Comparison of ENCODE assay signal across 13 cellular contexts in genomic region chr1:185438936-185439335, GRCh38.
DNase-seq lines count a peak whose midpoint lies in the region; ATAC-seq and TF ChIP-seq lines count a peak whose summit lies in the region.
"Had no signal": no experiment of that assay in that cellular context is flagged by ENCODE, and none has a peak within 500 bp of the region (broad histone marks: within the 10 kb centered on the region; RNA-seq: fewer than 3 reads in every experiment).

No MANE protein-coding gene starts in this region.

- H3K4me1 Mint-ChIP-seq in stimulated activated naive CD8-positive, alpha-beta T cell treated with anti-CD3 and anti-CD28 coated beads, Interleukin-15, amount 100 ng/mL, for 72 hours: no peaks in the 10 kb centered on the region

- no peak overlapping the region for H3K4me3 Mint-ChIP-seq in stimulated activated naive CD8-positive, alpha-beta T cell treated with anti-CD3 and anti-CD28 coated beads, Interleukin-15, amount 100 ng/mL, for 72 hours

- TF ChIP-seq CTCF in vagina (IDR thresholded peaks at IDR 0.05) (no peak), ascending aorta (IDR thresholded peaks at IDR 0.05) (no peak)

- H3K9me3 Mint-ChIP-seq in stimulated activated naive CD8-positive, alpha-beta T cell treated with anti-CD3 and anti-CD28 coated beads, Interleukin-15, amount 100 ng/mL, for 72 hours: no peaks in the 10 kb centered on the region

- peak in 1 of 2 donors; percentile 15 for DNase-seq in stimulated activated naive CD8-positive, alpha-beta T cell treated with anti-CD3 and anti-CD28 coated beads, Interleukin-15, amount 100 ng/mL, for 72 hours
- DNase-seq in stimulated activated naive CD8-positive, alpha-beta T cell treated with anti-CD3 and anti-CD28 coated beads, Interleukin-15, Interleukin-2, amounts not matched to agents 100 U/mL and 50 U/mL, for 24 hours: no peak
- peak; percentile 27 for DNase-seq in NCI-H2171 (lab: John Stamatoyannopoulos, UW)
- DNase-seq in glomerular visceral epithelial cell (ENCODE audit: extremely low spot score): peak; percentile 38
- no peak for DNase-seq in vagina (ENCODE audit: extremely low spot score in 2 of 2)
- DNase-seq in activated CD4-positive, CD25-positive, alpha-beta regulatory T cell treated with anti-CD3 and anti-CD28 coated beads, Interleukin-2, amount 50 U/mL, for 72 hours: no peak
- no peak for DNase-seq in left cardiac atrium
- no peak for DNase-seq in ascending aorta (ENCODE audit: low spot score in 2 of 2)
- DNase-seq: NCI-H1048; NCI-H524 treated with DMSO at 0.1 percent for 48 hours; Right ventricle myocardium superior; stimulated activated naive CD4-positive, alpha-beta T cell had no signal

- intact Hi-C loops in vagina (cut with DNase I): no loop called here
- intact Hi-C loops in left cardiac atrium (cut with DNase I): no loop called here
- intact Hi-C loops in ascending aorta (cut with DNase I): no loop called here

- H3K4me1 ChIP-seq in vagina (peaks cover 16% of the 10 kb centered on the region), ascending aorta (peaks cover 0 to 10% of the 10 kb centered on the region in 2 donors)

- H3K4me3 ChIP-seq in vagina (no peak overlapping the region), ascending aorta (no peak overlapping the region)
- H3K4me3 ChIP-seq: coronary artery had no signal

- H3K27me3 Mint-ChIP-seq in stimulated activated naive CD8-positive, alpha-beta T cell treated with anti-CD3 and anti-CD28 coated beads, Interleukin-15, amount 100 ng/mL, for 72 hours: no peaks in the 10 kb centered on the region

- H3K27ac Mint-ChIP-seq in stimulated activated naive CD8-positive, alpha-beta T cell treated with anti-CD3 and anti-CD28 coated beads, Interleukin-15, amount 100 ng/mL, for 72 hours: no peak overlapping the region

- H3K27ac ChIP-seq in vagina: peak overlapping the region; percentile 25
- H3K27ac ChIP-seq in ascending aorta: no peak overlapping the region
- H3K27ac ChIP-seq: coronary artery had no signal

- H3K9me3 ChIP-seq in vagina (no peaks in the 10 kb centered on the region), ascending aorta (no peaks in the 10 kb centered on the region)

- H3K27me3 ChIP-seq in vagina (no peaks in the 10 kb centered on the region), ascending aorta (no peaks in the 10 kb centered on the region)

- no peak for TF ChIP-seq POLR2A in vagina (IDR thresholded peaks at IDR 0.05)

- H3K36me3 ChIP-seq in vagina (no peaks in the 10 kb centered on the region), ascending aorta (no peaks in the 10 kb centered on the region)

- ATAC-seq in stimulated activated naive CD8-positive, alpha-beta T cell treated with anti-CD3 and anti-CD28 coated beads, Interleukin-15, amount 100 ng/mL, for 72 hours: peak; percentile 9
- no peak for ATAC-seq in stimulated activated naive CD8-positive, alpha-beta T cell treated with anti-CD3 and anti-CD28 coated beads, Interleukin-15, Interleukin-2, amounts not matched to agents 100 U/mL and 50 U/mL, for 24 hours
- ATAC-seq in left cardiac atrium: no peak

Comparison
In these comparisons a context has a peak if more than half of its experiments do, and no peak if none do; other contexts are left out.
1. DNase-seq: peak in NCI-H2171 (single experiment) and glomerular visceral epithelial cell (single experiment); none in stimulated activated naive CD8-positive, alpha-beta T cell treated with anti-CD3 and anti-CD28 coated beads, Interleukin-15, Interleukin-2, amounts not matched to agents 100 U/mL and 50 U/mL, for 24 hours (single experiment), vagina (0 of 2), activated CD4-positive, CD25-positive, alpha-beta regulatory T cell treated with anti-CD3 and anti-CD28 coated beads, Interleukin-2, amount 50 U/mL, for 72 hours (single experiment), left cardiac atrium (single experiment) and ascending aorta (0 of 2).